1 cellular context compared by ENCODE assay signal in the genomic region with DNA sequence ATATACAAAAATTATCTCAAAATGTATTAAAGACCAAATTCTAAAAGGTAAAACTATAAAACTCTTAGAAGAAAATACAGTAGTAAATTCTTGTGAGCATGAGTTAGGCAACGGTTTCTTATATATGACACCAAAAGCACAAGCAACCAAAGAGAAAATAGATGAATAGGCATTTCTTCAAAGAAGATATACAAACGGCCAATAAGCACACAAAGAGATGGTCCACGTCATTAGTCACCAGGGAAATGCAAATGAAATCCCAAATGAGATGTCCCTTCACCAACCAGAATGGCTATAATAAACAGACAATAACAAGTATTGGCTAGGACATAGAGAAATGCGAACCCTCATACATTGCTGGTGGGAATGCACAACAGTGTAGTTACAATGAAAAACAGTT.
TF ChIP-seq lines count a peak whose summit lies in the region.

No MANE protein-coding gene starts in this region.

TF ChIP-seq in K562, 482 proteins besides CTCF, POLR2A, EP300 and RAD21:
- no peak for TF ChIP-seq PTTG1 (tag; IDR thresholded peaks at IDR 0.05; ENCODE audit: low read depth)
- peak; percentile 52 for TF ChIP-seq NFYB (IDR thresholded peaks at IDR 0.05; ENCODE audit: extremely low read depth, insufficient read length)
- no peak for TF ChIP-seq NCOR1 (IDR thresholded peaks at IDR 0.05)
- TF ChIP-seq ZNF830 (CRISPR knock-in tag; IDR thresholded peaks at IDR 0.05): no peak
- no peak for TF ChIP-seq XRCC5 (IDR thresholded peaks at IDR 0.05; ENCODE audit: low read depth, low read length)
- peak; percentile 82 for TF ChIP-seq MAFG (tag; conservative IDR thresholded peaks at IDR 0.05)
- TF ChIP-seq CREM (IDR thresholded peaks at IDR 0.05; ENCODE audit: low read depth): peak; percentile 80
- no peak for TF ChIP-seq NFIX (CRISPR knock-in tag; IDR thresholded peaks at IDR 0.05; ENCODE audit: low read depth)
- TF ChIP-seq CREB1 (IDR thresholded peaks at IDR 0.05): peak; percentile 48; the same call in 1 of the 2 replicates
- TF ChIP-seq CREB1 (CRISPR knock-in tag; IDR thresholded peaks at IDR 0.05): no peak; the same call in 1 of the 2 replicates
- peak; percentile 42; the same call in 1 of the 2 replicates for TF ChIP-seq MAFF (IDR thresholded peaks at IDR 0.05; ENCODE audit: low read length)
- peak; percentile 89 for TF ChIP-seq C11orf30 (IDR thresholded peaks at IDR 0.05; ENCODE audit: low read depth)
- TF ChIP-seq EP400 (IDR thresholded peaks at IDR 0.05): peak; percentile 32; the same call in 1 of the 2 replicates
- peak; percentile 94 for TF ChIP-seq ZNF316 (IDR thresholded peaks at IDR 0.05)
- peak; percentile 51; the same call in 1 of the 2 replicates for TF ChIP-seq MAFK (IDR thresholded peaks at IDR 0.05; ENCODE audit: low read length)
- no peak for TF ChIP-seq ATF1 (CRISPR knock-in tag; IDR thresholded peaks at IDR 0.05)
- peak; percentile 74 for TF ChIP-seq ATF1 (tag; IDR thresholded peaks at IDR 0.05)
- no peak for TF ChIP-seq MBD2 (IDR thresholded peaks at IDR 0.05; ENCODE audit: borderline replicate concordance, low read depth)
- TF ChIP-seq RFX5 (IDR thresholded peaks at IDR 0.05; ENCODE audit: low read depth, low read length): peak; percentile 98
- TF ChIP-seq, protein P1, sequence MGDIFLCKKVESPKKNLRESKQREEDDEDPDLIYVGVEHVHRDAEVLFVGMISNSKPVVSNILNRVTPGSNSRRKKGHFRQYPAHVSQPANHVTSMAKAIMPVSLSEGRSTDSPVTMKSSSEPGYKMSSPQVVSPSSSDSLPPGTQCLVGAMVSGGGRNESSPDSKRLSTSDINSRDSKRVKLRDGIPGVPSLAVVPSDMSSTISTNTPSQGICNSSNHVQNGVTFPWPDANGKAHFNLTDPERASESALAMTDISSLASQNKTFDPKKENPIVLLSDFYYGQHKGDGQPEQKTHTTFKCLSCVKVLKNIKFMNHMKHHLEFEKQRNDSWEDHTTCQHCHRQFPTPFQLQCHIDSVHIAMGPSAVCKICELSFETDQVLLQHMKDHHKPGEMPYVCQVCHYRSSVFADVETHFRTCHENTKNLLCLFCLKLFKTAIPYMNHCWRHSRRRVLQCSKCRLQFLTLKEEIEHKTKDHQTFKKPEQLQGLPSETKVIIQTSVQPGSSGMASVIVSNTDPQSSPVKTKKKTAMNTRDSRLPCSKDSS (IDR thresholded peaks at IDR 0.05; ENCODE audit: low read depth, partially characterized antibody): no peak
- no peak for TF ChIP-seq PHF21A (IDR thresholded peaks at IDR 0.05; ENCODE audit: borderline replicate concordance, low read depth)
